21 cellular contexts compared by ENCODE assay signal in the genomic region with DNA sequence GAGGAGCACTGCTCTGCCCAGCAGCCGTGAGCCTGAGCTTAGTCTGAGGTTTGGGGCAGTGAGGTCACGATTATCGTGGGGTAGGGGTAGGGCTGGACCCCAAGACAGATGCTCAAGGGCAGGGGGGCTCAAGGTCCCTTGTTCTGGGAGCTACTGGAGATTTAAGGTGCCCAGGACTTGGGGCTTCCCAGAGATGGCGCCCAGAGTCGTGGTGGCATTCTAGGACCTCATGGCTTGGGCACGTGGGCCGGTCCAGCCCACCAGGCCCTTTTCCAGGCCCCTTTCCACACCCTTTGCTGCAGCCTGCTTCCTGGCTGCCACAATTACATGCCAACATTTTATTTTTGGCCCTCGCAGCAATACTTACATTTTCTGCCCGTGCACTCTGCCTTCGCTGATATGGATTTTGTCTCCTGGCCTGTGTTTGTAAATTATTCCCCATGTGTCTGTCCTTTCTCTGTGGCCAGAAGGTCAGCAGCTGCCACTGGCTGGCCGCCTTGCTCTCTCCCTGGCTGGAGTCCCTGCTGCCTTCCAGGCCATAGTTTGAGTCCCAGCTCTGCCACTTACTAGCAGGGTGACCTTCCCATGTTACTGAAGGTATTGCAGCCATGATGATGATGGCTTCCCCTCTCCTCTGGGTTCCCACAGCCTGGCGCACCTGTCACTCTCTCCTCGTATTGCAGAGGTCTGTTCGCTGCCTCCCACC. TPM values are rescaled to one million over a fixed set of nuclear protein-coding genes. Genes with fewer than 3 reads are reported as not detected.
DNase-seq lines count a peak whose midpoint lies in the region; ATAC-seq, FAIRE-seq and TF ChIP-seq lines count a peak whose summit lies in the region.
"Had no signal": no experiment of that assay in that cellular context is flagged by ENCODE, and none has a peak within 500 bp of the region (broad histone marks: within the 10 kb centered on the region; RNA-seq: fewer than 3 reads in every experiment).

No MANE protein-coding gene starts in this region.

- no peaks in the 10 kb centered on the region for H3K36me3 Mint-ChIP-seq in brain
- H3K36me3 Mint-ChIP-seq in naive thymus-derived CD8-positive, alpha-beta T cell = no peaks in the 10 kb centered on the region
- H3K36me3 Mint-ChIP-seq: activated CD4-positive, alpha-beta memory T cell treated with anti-CD3 and anti-CD28 coated beads for 36 hours had no signal

- TF ChIP-seq POLR2A in sigmoid colon (IDR thresholded peaks at IDR 0.05) = no peak

- no peaks in the 10 kb centered on the region for H4K20me1 ChIP-seq in BLaER1 treated with 17β-estradiol and CSF1 and Interleukin-3, amounts not matched to agents 10 nM and 100 nM
- no peaks in the 10 kb centered on the region for H4K20me1 ChIP-seq in mammary epithelial cell (ENCODE audit: insufficient read depth, low read length)

- H3K4me1 ChIP-seq in BLaER1 treated with 17β-estradiol and CSF1 and Interleukin-3, amounts not matched to agents 10 nM and 100 nM = peaks cover 40 to 100% (median 81%) of the 10 kb centered on the region in 10 experiments
- H3K4me1 ChIP-seq in kidney (ENCODE audit: control insufficient read depth in 1 of 2, insufficient read depth in 1 of 2, low read depth in 1 of 2, low read length in 2 of 2) (no peaks in the 10 kb centered on the region), sigmoid colon (peaks cover 0 to 22% (median 20%) of the 10 kb centered on the region in 4 donors), mammary epithelial cell (ENCODE audit: insufficient read depth, low read length) (peaks cover 17% of the 10 kb centered on the region)

- H2AFZ ChIP-seq in mammary epithelial cell (ENCODE audit: low read depth, low read length) = no peak overlapping the region

- peak overlapping the region in 2 of 11 experiments; percentile 6 to 31; a peak in 2 of 22 replicates for H3K9ac ChIP-seq in BLaER1 treated with 17β-estradiol and CSF1 and Interleukin-3, amounts not matched to agents 10 nM and 100 nM
- H3K9ac ChIP-seq in kidney (ENCODE audit: low read length in 2 of 2) (no peak overlapping the region), mammary epithelial cell (ENCODE audit: insufficient read depth, low read length) (no peak overlapping the region)

- intact Hi-C loops in kidney (cut with DNase I) (no loop called here), sigmoid colon (cut with DNase I) (no loop called here), mammary epithelial cell (cut with micrococcal nuclease) (no loop called here)

- in situ Hi-C loops in mammary epithelial cell (cut with MboI; ENCODE audit: low sequenced_read_pairs in 2 of 2) = no loop called here

- no peaks in the 10 kb centered on the region for H3K27me3 ChIP-seq in BLaER1 treated with 17β-estradiol and CSF1 and Interleukin-3, amounts not matched to agents 10 nM and 100 nM
- no peaks in the 10 kb centered on the region for H3K27me3 ChIP-seq in sigmoid colon
- no peaks in the 10 kb centered on the region for H3K27me3 ChIP-seq in mammary epithelial cell (ENCODE audit: insufficient read depth, low read length)

- TF ChIP-seq EP300 in sigmoid colon (IDR thresholded peaks at IDR 0.05) = no peak

- no peak for TF ChIP-seq CTCF in brain (conservative IDR thresholded peaks at IDR 0.05)
- no peak for TF ChIP-seq CTCF in kidney (IDR thresholded peaks at IDR 0.05; ENCODE audit: borderline replicate concordance, extremely low read depth, insufficient read depth)
- TF ChIP-seq CTCF in sigmoid colon (IDR thresholded peaks at IDR 0.05) = no peak
- TF ChIP-seq CTCF in mammary epithelial cell (conservative IDR thresholded peaks at IDR 0.05 in 1 of 2, IDR thresholded peaks at IDR 0.05 in 1 of 2; ENCODE audit: extremely low read depth in 1 of 2, insufficient read depth in 1 of 2, low read depth in 1 of 2, low read length in 2 of 2) = no peak

- H3K27ac Mint-ChIP-seq in brain = peak overlapping the region; percentile 17 to 86 (median 33)
- peak overlapping the region in 2 of 10 donors; percentile 35 to 64 for H3K27ac Mint-ChIP-seq in naive thymus-derived CD8-positive, alpha-beta T cell
- H3K27ac Mint-ChIP-seq: activated CD4-positive, alpha-beta memory T cell treated with anti-CD3 and anti-CD28 coated beads for 36 hours; IgD-negative memory B cell had no signal

- no peak for FAIRE-seq in kidney (lab: Jason Lieb, UNC)
- FAIRE-seq: GM12892 had no signal

- no peaks in the 10 kb centered on the region for H3K27me3 Mint-ChIP-seq in brain
- peaks cover 5 to 36% (median 10%) of the 10 kb centered on the region in 5 donors for H3K27me3 Mint-ChIP-seq in naive thymus-derived CD8-positive, alpha-beta T cell

- CTCF ChIA-PET in mammary epithelial cell (lab: Charles Lee; ENCODE audit: low non-redundant PET) = no interaction called here

- peaks cover 30% of the 10 kb centered on the region for H3K4me1 Mint-ChIP-seq in brain
- peaks cover 0 to 2% (median 0%) of the 10 kb centered on the region in 4 donors for H3K4me1 Mint-ChIP-seq in naive thymus-derived CD8-positive, alpha-beta T cell

- H3K9me3 ChIP-seq in BLaER1 treated with 17β-estradiol and CSF1 and Interleukin-3, amounts not matched to agents 10 nM and 100 nM (replicated peaks in 1 of 11) = no peaks in the 10 kb centered on the region
- H3K9me3 ChIP-seq in kidney (ENCODE audit: control insufficient read depth in 1 of 2, low read length in 2 of 2) = no peaks in the 10 kb centered on the region
- no peaks in the 10 kb centered on the region for H3K9me3 ChIP-seq in sigmoid colon
- no peaks in the 10 kb centered on the region for H3K9me3 ChIP-seq in mammary epithelial cell (replicated peaks; ENCODE audit: insufficient read depth, low read length)

- no peaks in the 10 kb centered on the region for H3K36me3 ChIP-seq in BLaER1 treated with 17β-estradiol and CSF1 and Interleukin-3, amounts not matched to agents 10 nM and 100 nM
- H3K36me3 ChIP-seq in kidney (ENCODE audit: control insufficient read depth in 1 of 2, insufficient read depth in 2 of 2, low read length in 2 of 2) (no peaks in the 10 kb centered on the region), sigmoid colon (no peaks in the 10 kb centered on the region), mammary epithelial cell (ENCODE audit: insufficient read depth, low read length) (no peaks in the 10 kb centered on the region)

- H3K9me3 Mint-ChIP-seq in brain = peaks cover 0 to 4% (median 0%) of the 10 kb centered on the region in 5 experiments
- H3K9me3 Mint-ChIP-seq in naive thymus-derived CD8-positive, alpha-beta T cell = no peaks in the 10 kb centered on the region
- H3K9me3 Mint-ChIP-seq: activated CD4-positive, alpha-beta memory T cell treated with anti-CD3 and anti-CD28 coated beads for 36 hours; IgD-negative memory B cell had no signal

- peak overlapping the region in 8 of 11 experiments; percentile 14 to 71 (median 50); a peak in 12 of 22 replicates for H3K27ac ChIP-seq in BLaER1 treated with 17β-estradiol and CSF1 and Interleukin-3, amounts not matched to agents 10 nM and 100 nM
- H3K27ac ChIP-seq in kidney (ENCODE audit: low read depth in 2 of 2, low read length in 2 of 2) (no peak overlapping the region), sigmoid colon (peak overlapping the region; percentile 39 to 66 (median 54)), mammary epithelial cell (ENCODE audit: insufficient read depth, low read depth, low read length) (no peak overlapping the region)

- H3K4me3 Mint-ChIP-seq in brain = no peak overlapping the region
- H3K4me3 Mint-ChIP-seq in naive thymus-derived CD8-positive, alpha-beta T cell = no peak overlapping the region
- H3K4me3 Mint-ChIP-seq: activated CD4-positive, alpha-beta memory T cell treated with anti-CD3 and anti-CD28 coated beads for 36 hours had no signal

- dilution Hi-C loops in mammary epithelial cell (cut with HindIII; ENCODE audit: low sequenced_read_pairs) = no loop called here

- 82 to 84% methylated on average over 14 of the region's 14 CpGs for WGBS in sigmoid colon, 2 donors
- WGBS in mammary epithelial cell (ENCODE audit: low coverage, missing lambda C conversion rate) = 83% methylated on average over 14 of the region's 14 CpGs

- H3K4me2 ChIP-seq in BLaER1 treated with 17β-estradiol and CSF1 and Interleukin-3, amounts not matched to agents 10 nM and 100 nM = peak overlapping the region in 9 of 11 experiments; percentile 2 to 90 (median 80); a peak in 12 of 22 replicates
- H3K4me2 ChIP-seq in mammary epithelial cell (ENCODE audit: insufficient read depth, low read depth, low read length) = no peak overlapping the region

- no peak for ATAC-seq in naive thymus-derived CD8-positive, alpha-beta T cell

- no peak overlapping the region for H3K4me3 ChIP-seq in BLaER1 treated with 17β-estradiol and CSF1 and Interleukin-3, amounts not matched to agents 10 nM and 100 nM
- no peak overlapping the region for H3K4me3 ChIP-seq in kidney (ENCODE audit: low read length in 2 of 2)
- no peak overlapping the region for H3K4me3 ChIP-seq in sigmoid colon
- no peak overlapping the region for H3K4me3 ChIP-seq in mammary epithelial cell (replicated peaks in 1 of 3; ENCODE audit: insufficient read depth in 1 of 3, low read depth in 2 of 3, low read length in 3 of 3)

- DNase-seq in kidney (peak; percentile 53), sigmoid colon (no peak), mammary epithelial cell (no peak), NCI-H2171 treated with DMSO at 0.1 percent for 48 hours (lab: John Stamatoyannopoulos, UW) (no peak), NCI-H526 treated with DMSO at 0.1 percent for 48 hours (lab: John Stamatoyannopoulos, UW) (no peak)
- DNase-seq in naive thymus-derived CD8-positive, alpha-beta T cell = no peak
- DNase-seq: activated CD4-positive, alpha-beta memory T cell treated with anti-CD3 and anti-CD28 coated beads for 36 hours; activated effector memory CD4-positive, alpha-beta T cell treated with anti-CD3 and anti-CD28 coated beads, Interleukin-2, amount 50 U/mL, for 16 hours; activated T-cell treated with anti-CD3 and anti-CD28 coated beads for 4 hours; Calu3; dermis blood vessel endothelial cell; NCI-H1417 treated with DMSO at 0.1 percent for 48 hours; NCI-H2107; NCI-H510A treated with DMSO at 0.1 percent for 48 hours; occipital lobe had no signal

- H3K79me2 ChIP-seq in mammary epithelial cell (ENCODE audit: insufficient read depth, low read length) = no peaks in the 10 kb centered on the region

- POLR2A ChIA-PET in naive thymus-derived CD8-positive, alpha-beta T cell (lab: Charles Lee) = no interaction called here

- no TSS peak for BruUV-seq in mammary epithelial cell (replicated peaks; lab: Mats Ljungman, UMichigan)

RNA-seq across cellular contexts. Expression of gene MB, which starts 11.2 kb away (rescaled TPM):
- polyA plus RNA-seq in brain (ENCODE audit: insufficient read depth, low read depth, low replicate concordance) = 2.7 TPM
- not detected for total RNA-seq in kidney
- polyA plus RNA-seq in kidney (ENCODE audit: insufficient read depth, low read depth, low replicate concordance) = 0.84 TPM
- total RNA-seq in sigmoid colon = 10 to 100 TPM in 1 of 4 donors, 1 to 10 TPM in 1, under 1 TPM in 1, not detected in 1; 0.68 to 12.8 (median 1.9) TPM
- 10 to 100 TPM in 2 of 3 donors, 1 to 10 TPM in 1; 7.9 to 84.7 (median 59.4) TPM for polyA plus RNA-seq in sigmoid colon
- total RNA-seq in mammary epithelial cell = not detected
- polyA plus RNA-seq in mammary epithelial cell = not detected
- polyA minus RNA-seq in mammary epithelial cell = not detected
- not detected for total RNA-seq in naive thymus-derived CD8-positive, alpha-beta T cell
- not detected for polyA plus RNA-seq in naive thymus-derived CD8-positive, alpha-beta T cell
- total RNA-seq: activated CD4-positive, alpha-beta memory T cell treated with anti-CD3 and anti-CD28 coated beads for 36 hours; bronchial epithelial cell; Calu3; dermis blood vessel endothelial cell; occipital lobe had no signal
- polyA plus RNA-seq: BJ, IgD-negative memory B cell had no signal

RNA-seq across cellular contexts. Expression of gene APOL6, which starts 42.3 kb away (rescaled TPM):
- polyA plus RNA-seq in brain (ENCODE audit: insufficient read depth, low read depth, low replicate concordance) (1.4 TPM), kidney (ENCODE audit: insufficient read depth, low read depth, low replicate concordance) (5.5 TPM), sigmoid colon (10 to 100 TPM in 1 of 3 donors, 1 to 10 TPM in 2; 4.2 to 24.3 (median 7.9) TPM), mammary epithelial cell (3.0 TPM)
- total RNA-seq in kidney (30.2 TPM), sigmoid colon (10 to 100 TPM; 15.8 to 28.2 (median 17.0) TPM), mammary epithelial cell (10 to 100 TPM; 10.6 to 21.5 TPM)
- 9.0 TPM for polyA minus RNA-seq in mammary epithelial cell
- 10 to 100 TPM; 37.7 to 40.5 TPM for total RNA-seq in naive thymus-derived CD8-positive, alpha-beta T cell
- 10 to 100 TPM; 13.6 to 20.8 (median 15.5) TPM for polyA plus RNA-seq in naive thymus-derived CD8-positive, alpha-beta T cell

Comparison
In these comparisons a context has a peak if more than half of its experiments do, and no peak if none do; other contexts are left out.
1. H3K27ac ChIP-seq: peak in BLaER1 treated with 17β-estradiol and CSF1 and Interleukin-3, amounts not matched to agents 10 nM and 100 nM (8 of 11) and sigmoid colon (4 of 4); none in kidney (0 of 2) and mammary epithelial cell (single experiment).